ENCODE assay signal across 18 cellular contexts in genomic region chr12:77406131-77406905, GRCh38.
DNase-seq lines count a peak whose midpoint lies in the region; ATAC-seq and TF ChIP-seq lines count a peak whose summit lies in the region.
"Had no signal": no experiment of that assay in that cellular context is flagged by ENCODE, and none has a peak within 500 bp of the region (broad histone marks: within the 10 kb centered on the region; RNA-seq: fewer than 3 reads in every experiment).

No MANE protein-coding gene starts in this region.

- H3K4me1 ChIP-seq in GM23338 (ENCODE audit: insufficient read depth) (peaks cover 29% of the 10 kb centered on the region), hepatocyte (ENCODE audit: insufficient read depth) (no peaks in the 10 kb centered on the region)
- H3K4me1 ChIP-seq: A549; BLaER1 treated with 17β-estradiol and CSF1 and Interleukin-3, amounts not matched to agents 10 nM and 100 nM had no signal

- H3K27ac Mint-ChIP-seq in GM23338, result peak overlapping the region; percentile 28; the same call in 1 of the 2 replicates
- H3K27ac Mint-ChIP-seq in mesothelial cell of epicardium, result peak overlapping the region; percentile 30
- H3K27ac Mint-ChIP-seq: CD4-positive, CD25-positive, alpha-beta regulatory T cell had no signal

- H3K36me3 ChIP-seq in GM23338 (ENCODE audit: insufficient read depth), result no peaks in the 10 kb centered on the region
- no peaks in the 10 kb centered on the region for H3K36me3 ChIP-seq in hepatocyte (replicated peaks; ENCODE audit: insufficient read depth, low read depth)
- H3K36me3 ChIP-seq: BLaER1 treated with 17β-estradiol and CSF1 and Interleukin-3, amounts not matched to agents 10 nM and 100 nM had no signal

- H3K79me2 ChIP-seq in GM23338 (replicated peaks; ENCODE audit: insufficient read depth) (no peaks in the 10 kb centered on the region), hepatocyte (no peaks in the 10 kb centered on the region)

- H3K4me1 Mint-ChIP-seq in GM23338, result peaks cover 17% of the 10 kb centered on the region
- peaks cover 32% of the 10 kb centered on the region for H3K4me1 Mint-ChIP-seq in mesothelial cell of epicardium
- H3K4me1 Mint-ChIP-seq in activated T-cell treated with anti-CD3 and anti-CD28 coated beads, Interleukin-2, amount 50 U/mL, for 4 hours (ENCODE audit: low read depth), result no peaks in the 10 kb centered on the region
- H3K4me1 Mint-ChIP-seq: CD4-positive, CD25-positive, alpha-beta regulatory T cell had no signal

- no peak overlapping the region for H3K4me3 Mint-ChIP-seq in GM23338
- no peak overlapping the region for H3K4me3 Mint-ChIP-seq in mesothelial cell of epicardium
- H3K4me3 Mint-ChIP-seq in activated T-cell treated with anti-CD3 and anti-CD28 coated beads, Interleukin-2, amount 50 U/mL, for 4 hours, result no peak overlapping the region

- H3F3A ChIP-seq in GM23338 (replicated peaks; ENCODE audit: low read depth), result no peaks in the 10 kb centered on the region

- peaks cover 3% of the 10 kb centered on the region for H3K27me3 Mint-ChIP-seq in GM23338 (ENCODE audit: insufficient read depth, low read depth, poor library complexity)
- no peaks in the 10 kb centered on the region for H3K27me3 Mint-ChIP-seq in mesothelial cell of epicardium (ENCODE audit: low read depth)
- H3K27me3 Mint-ChIP-seq in activated T-cell treated with anti-CD3 and anti-CD28 coated beads, Interleukin-2, amount 50 U/mL, for 4 hours (ENCODE audit: low read depth), result no peaks in the 10 kb centered on the region
- H3K27me3 Mint-ChIP-seq: CD4-positive, CD25-positive, alpha-beta regulatory T cell had no signal

- 79% methylated on average over 4 of the region's 4 CpGs for WGBS in hepatocyte (ENCODE audit: low lambda C conversion rate, missing lambda C conversion rate)

- H3K4me3 ChIP-seq in AG10803 (ENCODE audit: low read length) (no peak overlapping the region), GM23338 (no peak overlapping the region), hepatocyte (no peak overlapping the region)
- H3K4me3 ChIP-seq: A549; BLaER1 treated with 17β-estradiol and CSF1 and Interleukin-3, amounts not matched to agents 10 nM and 100 nM; GM23248 had no signal

- H3K9me2 ChIP-seq in GM23338 (ENCODE audit: insufficient read depth) (no peaks in the 10 kb centered on the region), hepatocyte (replicated peaks; ENCODE audit: insufficient read depth) (no peaks in the 10 kb centered on the region)

- H3K27ac ChIP-seq in GM23338 (ENCODE audit: low read depth) (no peak overlapping the region), hepatocyte (no peak overlapping the region)
- H3K27ac ChIP-seq: A549; BLaER1 treated with 17β-estradiol and CSF1 and Interleukin-3, amounts not matched to agents 10 nM and 100 nM; GM23248 had no signal

- ATAC-seq in GM23338 (no peak), HG03095 (IDR thresholded peaks at IDR 0.05; ENCODE audit: unreplicated experiment) (no peak)
- no peak for ATAC-seq in activated T-cell treated with anti-CD3 and anti-CD28 coated beads, Interleukin-2, amount 50 U/mL, for 4 hours
- ATAC-seq: A549 had no signal

- H3K27me3 ChIP-seq in GM23338 (ENCODE audit: insufficient read depth) (no peaks in the 10 kb centered on the region), hepatocyte (no peaks in the 10 kb centered on the region)
- H3K27me3 ChIP-seq: BLaER1 treated with 17β-estradiol and CSF1 and Interleukin-3, amounts not matched to agents 10 nM and 100 nM had no signal

- no peaks in the 10 kb centered on the region for H3K9me3 ChIP-seq in hepatocyte (ENCODE audit: low read depth)
- H3K9me3 ChIP-seq: A549; BLaER1 treated with 17β-estradiol and CSF1 and Interleukin-3, amounts not matched to agents 10 nM and 100 nM had no signal

- in situ Hi-C loops in SK-MEL-5 (cut with HindIII; ENCODE audit: low pct_unique_long_range_greater_than_20kb, low sequenced_read_pairs), result no loop called here

- H4K20me1 ChIP-seq in GM23338 (replicated peaks; ENCODE audit: insufficient read depth) (no peaks in the 10 kb centered on the region), hepatocyte (ENCODE audit: insufficient read depth, poor library complexity, severe bottlenecking) (no peaks in the 10 kb centered on the region)
- H4K20me1 ChIP-seq: BLaER1 treated with 17β-estradiol and CSF1 and Interleukin-3, amounts not matched to agents 10 nM and 100 nM had no signal

- H3K4me2 ChIP-seq in GM23338 (no peak overlapping the region), hepatocyte (no peak overlapping the region)
- H3K4me2 ChIP-seq: A549; BLaER1 treated with 17β-estradiol and CSF1 and Interleukin-3, amounts not matched to agents 10 nM and 100 nM had no signal

- H3K9me3 Mint-ChIP-seq in GM23338 (no peaks in the 10 kb centered on the region; the same call in 2 of the 3 replicates), mesothelial cell of epicardium (no peaks in the 10 kb centered on the region)
- no peaks in the 10 kb centered on the region for H3K9me3 Mint-ChIP-seq in activated T-cell treated with anti-CD3 and anti-CD28 coated beads, Interleukin-2, amount 50 U/mL, for 4 hours

- TF ChIP-seq CTCF in AG10803 (conservative IDR thresholded peaks at IDR 0.05; ENCODE audit: low read length) (no peak), GM23338 (conservative IDR thresholded peaks at IDR 0.05; ENCODE audit: low read depth in 2 of 2) (no peak), mesothelial cell of epicardium (IDR thresholded peaks at IDR 0.05; ENCODE audit: unreplicated experiment) (no peak), hepatocyte (IDR thresholded peaks at IDR 0.05; ENCODE audit: poor library complexity) (no peak)

- peak; percentile 10 for DNase-seq in AG10803 (ENCODE audit: low read depth)
- DNase-seq in GM23338 (ENCODE audit: low spot score), result no peak
- peak; percentile 99 for DNase-seq in SK-MEL-5 (ENCODE audit: low read depth, low spot score)
- no peak for DNase-seq in mesothelial cell of epicardium (ENCODE audit: low spot score in 2 of 2, unreplicated experiment in 2 of 2)
- no peak for DNase-seq in activated T-cell treated with anti-CD3 and anti-CD28 coated beads, Interleukin-2, amount 50 U/mL, for 4 hours
- DNase-seq in hepatocyte (ENCODE audit: low spot score), result no peak
- DNase-seq: AML-193; Calu3; CD4-positive, CD25-positive, alpha-beta regulatory T cell; DMS 273 treated with DMSO at 0.1 percent for 48 hours; DMS79 treated with DMSO at 0.1 percent for 48 hours; EL; GM23248; H7; IMR-90 had no signal

- H3K36me3 Mint-ChIP-seq in GM23338 (ENCODE audit: low read depth) (no peaks in the 10 kb centered on the region), mesothelial cell of epicardium (no peaks in the 10 kb centered on the region)
- no peaks in the 10 kb centered on the region for H3K36me3 Mint-ChIP-seq in activated T-cell treated with anti-CD3 and anti-CD28 coated beads, Interleukin-2, amount 50 U/mL, for 4 hours (ENCODE audit: insufficient read depth)
- H3K36me3 Mint-ChIP-seq: CD4-positive, CD25-positive, alpha-beta regulatory T cell had no signal

- H2AFZ ChIP-seq in GM23338 (no peak overlapping the region), hepatocyte (no peak overlapping the region)
- H2AFZ ChIP-seq: GM23248 had no signal

TF ChIP-seq in GM23338, 12 proteins besides CTCF, POLR2A, EP300 and RAD21:
- TF ChIP-seq JUNB (IDR thresholded peaks at IDR 0.05; ENCODE audit: unreplicated experiment) (no peak), EZH2 (IDR thresholded peaks at IDR 0.05; ENCODE audit: low read depth, unreplicated experiment) (no peak), REST (IDR thresholded peaks at IDR 0.05; ENCODE audit: unreplicated experiment) (no peak), ZNF114 (CRISPR knock-in tag; IDR thresholded peaks at IDR 0.05) (no peak)

Comparison
In these comparisons a context has a peak if more than half of its experiments do, and no peak if none do; other contexts are left out.
1. DNase-seq: peak in AG10803 (single experiment) and SK-MEL-5 (single experiment); none in GM23338 (single experiment), mesothelial cell of epicardium (0 of 2), activated T-cell treated with anti-CD3 and anti-CD28 coated beads, Interleukin-2, amount 50 U/mL, for 4 hours (single experiment) and hepatocyte (single experiment).